In the genomic region with DNA sequence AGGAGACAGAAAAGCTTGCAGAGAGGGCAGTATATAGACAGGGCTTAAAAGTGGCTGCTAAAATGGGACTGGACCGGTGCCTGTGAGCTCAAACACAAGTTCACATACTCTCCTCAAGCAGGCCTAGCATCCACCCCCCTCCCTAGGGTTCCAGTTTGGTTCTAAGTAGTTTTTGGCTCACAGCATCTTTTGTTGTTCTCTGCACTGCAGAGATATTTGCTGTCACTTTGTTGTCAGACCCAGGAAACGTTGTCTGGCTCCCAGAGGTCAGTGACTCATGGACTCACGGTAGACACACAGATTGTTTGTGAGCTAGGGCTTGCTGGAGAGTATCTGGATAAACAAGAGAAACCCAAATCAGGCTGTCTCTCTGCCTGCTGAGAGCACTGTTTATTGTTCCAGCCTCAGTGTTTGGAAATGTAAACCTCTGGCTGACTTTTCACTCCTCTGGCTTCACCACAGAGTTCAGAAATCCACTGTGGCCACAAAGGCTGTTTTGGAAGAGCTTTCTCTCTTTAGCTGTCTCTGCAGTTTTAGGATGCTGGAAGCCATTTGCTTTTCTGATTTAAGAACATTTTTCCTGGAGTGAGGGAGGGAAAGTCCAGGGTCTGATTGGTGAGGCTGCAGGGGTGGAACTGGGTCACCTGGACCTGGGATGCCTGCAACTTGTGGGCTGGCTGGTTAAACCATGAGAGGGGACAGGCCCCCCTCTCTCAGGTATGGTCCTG, we compare ENCODE assay signal across 9 cellular contexts.
A peak's percentile ranks its signal among the peaks of the same experiment; 100 is the strongest.
DNase-seq lines count a peak whose midpoint lies in the region; ATAC-seq and TF ChIP-seq lines count a peak whose summit lies in the region.
"Had no signal": no experiment of that assay in that cellular context is flagged by ENCODE, and none has a peak within 500 bp of the region (broad histone marks: within the 10 kb centered on the region; RNA-seq: fewer than 3 reads in every experiment).

No MANE protein-coding gene starts in this region.

- H4K20me1 ChIP-seq in IMR-90 (ENCODE audit: insufficient read depth, low read length): no peaks in the 10 kb centered on the region

- 0 out of 2 replicates have a peak, but pooled peaks cover 2% of the 10 kb centered on the region for H3K9me1 ChIP-seq in IMR-90 (ENCODE audit: insufficient read depth, low read length)

- no peak overlapping the region for H2AK9ac ChIP-seq in IMR-90 (replicated peaks; ENCODE audit: low read depth, low read length, poor library complexity)

- intact Hi-C loops in IMR-90 (cut with micrococcal nuclease): no loop called here

- no peak for TF ChIP-seq RAD21 in IMR-90 (IDR thresholded peaks at IDR 0.05; ENCODE audit: low read length)

- no peak overlapping the region for H2BK5ac ChIP-seq in IMR-90 (ENCODE audit: low read depth, low read length, poor library complexity, severe bottlenecking)

- H4K5ac ChIP-seq in IMR-90 (ENCODE audit: low read depth, low read length): no peak overlapping the region

- H3K23ac ChIP-seq in IMR-90 (ENCODE audit: low read depth, low read length): no peak overlapping the region

- no CpG with 5 or more reads among the region's 3 CpGs for WGBS in IMR-90 (ENCODE audit: extremely low coverage in 2 of 2, insufficient read length in 1 of 2), 2 experiments

- no peak overlapping the region for H3K56ac ChIP-seq in IMR-90 (ENCODE audit: extremely low read depth, insufficient read depth, low read length)

- no peak overlapping the region for H2BK20ac ChIP-seq in IMR-90 (ENCODE audit: low read depth, low read length)

- H3K9me3 ChIP-seq in IMR-90 (ENCODE audit: control insufficient read depth, insufficient read depth, low read length): no peaks in the 10 kb centered on the region

- dilution Hi-C loops in IMR-90 (cut with HindIII; ENCODE audit: low sequenced_read_pairs, unreplicated experiment): no loop called here

- H3K27ac ChIP-seq in IMR-90 (ENCODE audit: insufficient read depth, low read length) (no peak overlapping the region), caudate nucleus (ENCODE audit: low read depth, low read length) (peak overlapping the region; percentile 32), temporal lobe (ENCODE audit: low read depth, low read length) (peak overlapping the region; percentile 69)

- H3K4me3 ChIP-seq in IMR-90 (ENCODE audit: insufficient read depth, low read depth, low read length): no peak overlapping the region

- no peak overlapping the region for H3K9ac ChIP-seq in IMR-90 (ENCODE audit: low read depth, low read length)

- CTCF ChIA-PET in IMR-90 (lab: Yijun Ruan, JAX): interaction anchor here (2.1 kb wide), 1 partner anchor 9 kb away, joined by 11 read pairs; no protein-coding TSS in a partner anchor

- H3K14ac ChIP-seq in IMR-90 (replicated peaks; ENCODE audit: low read depth, low read length): no peak overlapping the region

- TF ChIP-seq POLR2A in IMR-90 (IDR thresholded peaks at IDR 0.05; ENCODE audit: low read depth, low read length): no peak

- ATAC-seq in IMR-90 (ENCODE audit: low read depth) (peak; percentile 96), left lobe of liver (peak; percentile 93), HG03135 (IDR thresholded peaks at IDR 0.05; ENCODE audit: unreplicated experiment) (no peak), GM19324 (IDR thresholded peaks at IDR 0.05; ENCODE audit: low FRiP score, unreplicated experiment) (no peak)

- H2AK5ac ChIP-seq in IMR-90 (ENCODE audit: low read depth, low read length): no peak overlapping the region

- no peak overlapping the region for H3K4me2 ChIP-seq in IMR-90 (ENCODE audit: low read depth, low read length)

- H3K4ac ChIP-seq in IMR-90 (ENCODE audit: low read depth, low read length): no peak overlapping the region

- POLR2A ChIA-PET in IMR-90 (lab: Charles Lee; ENCODE audit: unreplicated experiment): no interaction called here

- no peak overlapping the region for H2BK120ac ChIP-seq in IMR-90 (ENCODE audit: low read depth, low read length)

- in situ Hi-C loops in IMR-90 (cut with MboI; ENCODE audit: low sequenced_read_pairs): no loop called here

- peaks cover 2% of the 10 kb centered on the region; the same call in 1 of the 2 replicates for H3K4me1 ChIP-seq in IMR-90 (ENCODE audit: control insufficient read depth, insufficient read depth, low read length)

- H3K27me3 ChIP-seq in IMR-90 (ENCODE audit: control insufficient read depth, insufficient read depth, low read length): peaks cover 23% of the 10 kb centered on the region

- TF ChIP-seq CTCF in IMR-90 (conservative IDR thresholded peaks at IDR 0.05; ENCODE audit: low read depth, low read length): no peak

- DNase-seq in IMR-90 (peak; percentile 79), caudate nucleus (lab: John Stamatoyannopoulos, UW) (peak in 4 of 61 donors; percentile 6 to 16 (median 12)), left lobe of liver (ENCODE audit: low spot score) (peak; percentile 83), DMS114 treated with DMSO at 0.1 percent for 48 hours (lab: John Stamatoyannopoulos, UW; ENCODE audit: unreplicated experiment) (no peak)
- DNase-seq: Kasumi-1, SHP77 had no signal

- no TSS peak for BruUV-seq in IMR-90 (replicated peaks; lab: Mats Ljungman, UMichigan)

- H4K8ac ChIP-seq in IMR-90 (ENCODE audit: low read depth in 2 of 2, low read length in 2 of 2): no peak overlapping the region

- no peak overlapping the region for H2AFZ ChIP-seq in IMR-90 (replicated peaks; ENCODE audit: low read length, poor library complexity)

- no peaks in the 10 kb centered on the region for H3K79me1 ChIP-seq in IMR-90 (ENCODE audit: low read depth in 1 of 2, low read length in 2 of 2)

- no peak overlapping the region for H4K91ac ChIP-seq in IMR-90 (ENCODE audit: insufficient read depth, low read depth, low read length)

- H2BK15ac ChIP-seq in IMR-90 (ENCODE audit: low read depth, low read length): no peak overlapping the region

- H3K36me3 ChIP-seq in IMR-90 (ENCODE audit: control insufficient read depth, insufficient read depth, low read length): no peaks in the 10 kb centered on the region

- H3K18ac ChIP-seq in IMR-90 (ENCODE audit: low read depth, low read length): no peak overlapping the region

TF ChIP-seq in IMR-90, 13 proteins besides CTCF, POLR2A, EP300 and RAD21:
- TF ChIP-seq BHLHE40 (IDR thresholded peaks at IDR 0.05; ENCODE audit: low read depth, low read length): peak; percentile 42; the same call in 1 of the 2 replicates
- no peak for TF ChIP-seq FOS (IDR thresholded peaks at IDR 0.05; ENCODE audit: low read depth, low read length)
TF ChIP-seq in IMR-90: peak in this region for 1.

Comparison
In these comparisons a context has a peak if more than half of its experiments do, and no peak if none do; other contexts are left out.
1. ATAC-seq: peak in IMR-90 (single experiment) and left lobe of liver (single experiment); none in HG03135 (single experiment) and GM19324 (single experiment).